Comparison of ENCODE assay signal across 13 cellular contexts in the genomic region with DNA sequence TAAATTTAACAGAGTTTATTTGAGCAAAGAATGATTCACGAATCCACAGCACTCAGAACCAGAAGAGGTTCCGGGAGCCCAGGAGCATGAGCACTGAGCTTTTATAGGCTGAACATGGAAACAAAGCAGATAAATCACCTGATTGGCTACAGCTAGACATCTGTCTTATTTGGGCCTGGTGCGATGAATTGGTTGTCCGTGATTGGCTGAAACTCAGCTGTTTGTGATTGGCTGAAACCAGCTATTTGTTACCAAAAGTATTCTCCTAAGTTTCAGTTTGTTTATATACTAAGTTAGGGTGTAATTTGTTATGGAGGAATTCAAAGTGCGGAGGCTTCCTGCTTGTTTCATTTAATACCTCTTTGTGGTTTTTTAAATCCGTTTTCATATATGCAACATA. TPM values are rescaled to one million over a fixed set of nuclear protein-coding genes. Genes with fewer than 3 reads are reported as not detected.
DNase-seq lines count a peak whose midpoint lies in the region; TF ChIP-seq lines count a peak whose summit lies in the region.
"Had no signal": no experiment of that assay in that cellular context is flagged by ENCODE, and none has a peak within 500 bp of the region (broad histone marks: within the 10 kb centered on the region; RNA-seq: fewer than 3 reads in every experiment).

No MANE protein-coding gene starts in this region.

- H3K27me3 Mint-ChIP-seq in CD8-positive, alpha-beta memory T cell: no peaks in the 10 kb centered on the region
- H3K27me3 Mint-ChIP-seq in activated naive CD4-positive, alpha-beta T cell treated with anti-CD3 and anti-CD28 coated beads for 36 hours (ENCODE audit: low read depth): no peaks in the 10 kb centered on the region
- H3K27me3 Mint-ChIP-seq in Calu3 (ENCODE audit: unreplicated experiment): peaks cover 79% of the 10 kb centered on the region

- no peaks in the 10 kb centered on the region for H3K79me2 ChIP-seq in mesendoderm (ENCODE audit: control insufficient read depth, insufficient read depth, low read length)

- WGBS in sigmoid colon, 2 donors: 59 to 75% methylated on average over 6 of the region's 6 CpGs
- WGBS in mesendoderm (ENCODE audit: extremely low coverage, insufficient coverage, low lambda C conversion rate): no CpG with 5 or more reads among the region's 6 CpGs

- no peak for TF ChIP-seq EP300 in sigmoid colon (IDR thresholded peaks at IDR 0.05)

- H2BK5ac ChIP-seq in mesendoderm (ENCODE audit: low read length): no peak overlapping the region

- no peak overlapping the region for H3K27ac ChIP-seq in CD8-positive, alpha-beta memory T cell (ENCODE audit: low read depth, low read length)
- H3K27ac ChIP-seq in sigmoid colon (peak overlapping the region in 3 of 4 donors; percentile 32 to 79 (median 67)), mesendoderm (ENCODE audit: low read depth, low read length) (no peak overlapping the region)
- H3K27ac ChIP-seq: epithelial cell of prostate, SJCRH30 had no signal

- H3K4me1 Mint-ChIP-seq in CD8-positive, alpha-beta memory T cell: peaks cover 33 to 63% (median 41%) of the 10 kb centered on the region in 3 donors
- peaks cover 71% of the 10 kb centered on the region for H3K4me1 Mint-ChIP-seq in activated naive CD4-positive, alpha-beta T cell treated with anti-CD3 and anti-CD28 coated beads for 36 hours (ENCODE audit: low read depth)
- peaks cover 5% of the 10 kb centered on the region for H3K4me1 Mint-ChIP-seq in Calu3 (ENCODE audit: low read depth, unreplicated experiment)

- H4K8ac ChIP-seq in mesendoderm (ENCODE audit: low read depth, low read length): no peak overlapping the region

- DNase-seq in CD8-positive, alpha-beta memory T cell: peak in 2 of 5 donors; percentile 40 to 57
- DNase-seq in MG63 (peak; percentile 25), sigmoid colon (no peak), Calu3 (no peak), DMS153 treated with DMSO at 0.1 percent for 48 hours (lab: John Stamatoyannopoulos, UW; ENCODE audit: unreplicated experiment) (no peak), mesendoderm (no peak)
- DNase-seq in activated naive CD4-positive, alpha-beta T cell treated with anti-CD3 and anti-CD28 coated beads for 36 hours: peak; percentile 72
- DNase-seq: GOT3; heart left ventricle; stimulated activated naive B cell treated with anti-CD40 and anti-IgM and Interleukin-4, amounts not matched to agents 10 μg/mL and 1 μg/mL and 100 μg/mL, for 72 hours had no signal

- intact Hi-C loops in activated naive CD4-positive, alpha-beta T cell treated with anti-CD3 and anti-CD28 coated beads for 36 hours (cut with micrococcal nuclease): loop anchor here (1.0 to 5.0 kb wide), 2 partner anchors 18 to 1799 kb away; no protein-coding TSS in a partner anchor
- intact Hi-C loops in sigmoid colon (cut with DNase I): no loop called here
- intact Hi-C loops in Calu3 (cut with micrococcal nuclease; ENCODE audit: unreplicated experiment): no loop called here

- POLR2A ChIA-PET in CD8-positive, alpha-beta memory T cell (lab: Charles Lee): interaction anchor here (0.6 to 1.8 kb wide), 14 partner anchors 9 to 675 kb away, joined by 3 to 8 read pairs (median 4); partner anchors contain the start of gene LCP2

- H3K23ac ChIP-seq in mesendoderm (ENCODE audit: low read length): no peak overlapping the region

- H3K36me3 Mint-ChIP-seq in CD8-positive, alpha-beta memory T cell: no peaks in the 10 kb centered on the region
- peaks cover 2% of the 10 kb centered on the region for H3K36me3 Mint-ChIP-seq in activated naive CD4-positive, alpha-beta T cell treated with anti-CD3 and anti-CD28 coated beads for 36 hours (ENCODE audit: low read depth)
- no peaks in the 10 kb centered on the region for H3K36me3 Mint-ChIP-seq in Calu3 (ENCODE audit: insufficient read depth, unreplicated experiment)
- H3K36me3 Mint-ChIP-seq: stimulated activated naive B cell treated with anti-CD40 and anti-IgM and Interleukin-4, amounts not matched to agents 10 μg/mL and 1 μg/mL and 100 μg/mL, for 72 hours had no signal

- peak overlapping the region; percentile 44 to 74 (median 64) for H3K4me3 Mint-ChIP-seq in CD8-positive, alpha-beta memory T cell
- peak overlapping the region; percentile 90 for H3K4me3 Mint-ChIP-seq in activated naive CD4-positive, alpha-beta T cell treated with anti-CD3 and anti-CD28 coated beads for 36 hours
- H3K4me3 Mint-ChIP-seq in Calu3 (ENCODE audit: low read depth, unreplicated experiment): no peak overlapping the region

- CTCF ChIA-PET in CD8-positive, alpha-beta memory T cell (lab: Charles Lee): interaction anchor here (0.6 to 3.8 kb wide), 14 partner anchors 10 to 87 kb away, joined by 3 to 15 read pairs (median 4); partner anchors contain the start of gene LCP2
- CTCF ChIA-PET in activated naive CD4-positive, alpha-beta T cell treated with anti-CD3 and anti-CD28 coated beads for 36 hours (lab: Charles Lee): interaction anchor here (0.7 to 3.5 kb wide), 20 partner anchors 9 to 87 kb away, joined by 3 to 33 read pairs (median 6); partner anchors contain the start of gene LCP2
- CTCF ChIA-PET in Calu3 (lab: Charles Lee): interaction anchor here (0.7 kb wide), 1 partner anchor 15 kb away, joined by 4 read pairs; no protein-coding TSS in a partner anchor

- BruUV-seq in Calu3 (replicated peaks; lab: Mats Ljungman, UMichigan): no TSS peak

- no peak overlapping the region for H3K9ac ChIP-seq in mesendoderm (ENCODE audit: low read length)

- H3K4me1 ChIP-seq in CD8-positive, alpha-beta memory T cell (ENCODE audit: insufficient read depth, low read length): peaks cover 61% of the 10 kb centered on the region
- peaks cover 0 to 55% (median 50%) of the 10 kb centered on the region in 4 donors for H3K4me1 ChIP-seq in sigmoid colon
- no peaks in the 10 kb centered on the region for H3K4me1 ChIP-seq in mesendoderm (ENCODE audit: control insufficient read depth, low read depth, low read length)
- H3K4me1 ChIP-seq: SJCRH30 had no signal

- H3K79me1 ChIP-seq in mesendoderm (ENCODE audit: low read length): no peaks in the 10 kb centered on the region

- H2AK5ac ChIP-seq in mesendoderm (ENCODE audit: low read length): no peak overlapping the region

- no peak overlapping the region for H3K4me2 ChIP-seq in mesendoderm (ENCODE audit: low read length)

- TF ChIP-seq POLR2A in sigmoid colon (IDR thresholded peaks at IDR 0.05): no peak

- no peak overlapping the region for H3K56ac ChIP-seq in mesendoderm (ENCODE audit: low read length)

- no peaks in the 10 kb centered on the region for H3K9me3 Mint-ChIP-seq in CD8-positive, alpha-beta memory T cell
- no peaks in the 10 kb centered on the region for H3K9me3 Mint-ChIP-seq in activated naive CD4-positive, alpha-beta T cell treated with anti-CD3 and anti-CD28 coated beads for 36 hours
- no peaks in the 10 kb centered on the region for H3K9me3 Mint-ChIP-seq in Calu3 (ENCODE audit: low read depth, unreplicated experiment)
- H3K9me3 Mint-ChIP-seq: stimulated activated naive B cell treated with anti-CD40 and anti-IgM and Interleukin-4, amounts not matched to agents 10 μg/mL and 1 μg/mL and 100 μg/mL, for 72 hours had no signal

- no peak overlapping the region for H2BK15ac ChIP-seq in mesendoderm (replicated peaks; ENCODE audit: low read depth)

- H3K27ac Mint-ChIP-seq in CD8-positive, alpha-beta memory T cell: peak overlapping the region; percentile 60 to 95 (median 88)
- H3K27ac Mint-ChIP-seq in activated naive CD4-positive, alpha-beta T cell treated with anti-CD3 and anti-CD28 coated beads for 36 hours: peak overlapping the region; percentile 94
- no peak overlapping the region for H3K27ac Mint-ChIP-seq in Calu3 (ENCODE audit: unreplicated experiment)

- H4K5ac ChIP-seq in mesendoderm (ENCODE audit: low read length): no peak overlapping the region

- TF ChIP-seq CTCF in sigmoid colon (IDR thresholded peaks at IDR 0.05): no peak
- TF ChIP-seq CTCF in Calu3 (IDR thresholded peaks at IDR 0.05; ENCODE audit: unreplicated experiment): no peak

- no peaks in the 10 kb centered on the region for H3K36me3 ChIP-seq in CD8-positive, alpha-beta memory T cell (ENCODE audit: insufficient read depth, low read length)
- H3K36me3 ChIP-seq in MG63 (no peaks in the 10 kb centered on the region), sigmoid colon (no peaks in the 10 kb centered on the region), mesendoderm (ENCODE audit: control insufficient read depth, insufficient read depth, low read length) (no peaks in the 10 kb centered on the region)
- H3K36me3 ChIP-seq: heart left ventricle, SJCRH30 had no signal

- no peak overlapping the region for H3K18ac ChIP-seq in mesendoderm (ENCODE audit: low read length)

- no peak overlapping the region for H3K4ac ChIP-seq in mesendoderm (ENCODE audit: low read depth, low read length)

- no peaks in the 10 kb centered on the region for H3K9me3 ChIP-seq in CD8-positive, alpha-beta memory T cell (ENCODE audit: low read length)
- H3K9me3 ChIP-seq in MG63: no peaks in the 10 kb centered on the region
- no peaks in the 10 kb centered on the region for H3K9me3 ChIP-seq in sigmoid colon
- H3K9me3 ChIP-seq: heart left ventricle, SJCRH30 had no signal

- H2BK120ac ChIP-seq in mesendoderm (ENCODE audit: low read depth, low read length): no peak overlapping the region

- H3K4me3 ChIP-seq in CD8-positive, alpha-beta memory T cell (ENCODE audit: low read length): peak overlapping the region; percentile 6
- H3K4me3 ChIP-seq in MG63: no peak overlapping the region
- H3K4me3 ChIP-seq in sigmoid colon: no peak overlapping the region
- no peak overlapping the region for H3K4me3 ChIP-seq in mesendoderm (ENCODE audit: low read length)
- H3K4me3 ChIP-seq: heart left ventricle, SJCRH30 had no signal

- no peaks in the 10 kb centered on the region for H3K27me3 ChIP-seq in CD8-positive, alpha-beta memory T cell (ENCODE audit: insufficient read depth, low read length, poor library complexity, severe bottlenecking)
- H3K27me3 ChIP-seq in MG63: no peaks in the 10 kb centered on the region; the same call in 1 of the 2 replicates
- H3K27me3 ChIP-seq in sigmoid colon: no peaks in the 10 kb centered on the region
- no peaks in the 10 kb centered on the region for H3K27me3 ChIP-seq in mesendoderm (ENCODE audit: insufficient read depth, low read length, poor library complexity)
- H3K27me3 ChIP-seq: heart left ventricle, SJCRH30 had no signal

RNA-seq across cellular contexts. Expression of gene LCP2, which starts 15.8 kb away (rescaled TPM):
- 100 to 1,000 TPM; 219 to 224 TPM for total RNA-seq in CD8-positive, alpha-beta memory T cell
- polyA plus RNA-seq in CD8-positive, alpha-beta memory T cell: 288 TPM
- total RNA-seq in MG63 (2014; rRNA removed; shearing (Covaris generic); ENCODE audit: low replicate concordance): not detected in 2 replicates
- 100 to 1,000 TPM; 115 to 122 TPM for total RNA-seq in activated naive CD4-positive, alpha-beta T cell treated with anti-CD3 and anti-CD28 coated beads for 36 hours
- 10 to 100 TPM; 10.2 to 17.2 (median 13.6) TPM for total RNA-seq in sigmoid colon
- polyA plus RNA-seq in sigmoid colon: 10 to 100 TPM in 1 of 3 donors, 1 to 10 TPM in 2; 5.4 to 22.3 (median 8.6) TPM
- not detected in 2 replicates for total RNA-seq in Calu3 (2022)
- polyA plus RNA-seq in mesendoderm (2013, experiment 1 of 2): 0.13 TPM
- 0.10 TPM for polyA plus RNA-seq in mesendoderm (2013, experiment 2 of 2)
- total RNA-seq: pulmonary artery endothelial cell, SJCRH30 had no signal

Comparison
In these comparisons a context has a peak if more than half of its experiments do, and no peak if none do; other contexts are left out.
1. DNase-seq: peak in MG63 (single experiment) and activated naive CD4-positive, alpha-beta T cell treated with anti-CD3 and anti-CD28 coated beads for 36 hours (single experiment); none in sigmoid colon (single experiment), Calu3 (single experiment), DMS153 treated with DMSO at 0.1 percent for 48 hours (single experiment) and mesendoderm (single experiment).
2. H3K27ac ChIP-seq: peak in sigmoid colon (3 of 4); none in CD8-positive, alpha-beta memory T cell (single experiment) and mesendoderm (single experiment).
3. RNA of gene LCP2, which starts 15.8 kb away (total RNA-seq): 219 to 224 TPM in CD8-positive, alpha-beta memory T cell, 115 to 122 TPM in activated naive CD4-positive, alpha-beta T cell treated with anti-CD3 and anti-CD28 coated beads for 36 hours and 10.2 to 17.2 TPM in sigmoid colon; not detected in MG63 and not detected in Calu3; every median in the first group is over 10 times any median in the second.